ENCODE assay signal across 8 cellular contexts in the genomic region with DNA sequence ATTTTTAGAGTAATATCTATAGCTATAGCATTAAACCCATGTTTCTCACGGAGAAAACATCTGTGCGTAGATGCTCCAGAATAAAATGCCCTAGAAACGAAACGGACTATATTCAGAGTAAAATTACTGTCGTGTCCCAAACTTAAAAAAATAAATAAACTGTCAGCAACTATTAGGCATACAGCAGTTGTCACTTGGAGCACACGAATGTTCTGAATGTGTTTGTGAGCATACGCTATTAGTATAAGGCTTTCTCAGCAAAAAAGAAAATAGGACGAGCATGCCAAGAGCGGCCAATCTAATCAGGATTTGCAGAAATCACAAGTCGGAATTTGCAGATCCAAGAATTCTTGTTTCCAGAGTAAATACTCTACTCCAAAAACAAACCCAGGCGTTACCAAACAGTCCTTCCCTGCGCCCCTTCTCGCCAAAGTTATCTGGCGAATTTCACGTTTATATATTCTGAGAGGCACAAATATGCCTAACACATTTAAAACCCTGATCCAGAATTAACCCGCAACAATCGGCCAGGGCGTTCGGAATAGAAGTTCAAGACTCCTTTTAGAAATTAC. TPM values are rescaled to one million over a fixed set of nuclear protein-coding genes. Genes with fewer than 3 reads are reported as not detected.
A peak's percentile ranks its signal among the peaks of the same experiment; 100 is the strongest.
DNase-seq lines count a peak whose midpoint lies in the region; ATAC-seq lines count a peak whose summit lies in the region.

No MANE protein-coding gene starts in this region.

- ATAC-seq in activated naive CD8-positive, alpha-beta T cell treated with anti-CD3 and anti-CD28 coated beads, Interleukin-2, amount 10 ng/mL, durations not matched to agents 7 days and 5 days (ENCODE audit: low read depth), result no peak
- ATAC-seq in stimulated activated memory B cell treated with anti-CD40 and anti-IgM and Interleukin-4, amounts not matched to agents 10 μg/mL and 1 μg/mL and 100 μg/mL, for 72 hours, result no peak
- no peak for ATAC-seq in HG02763 (IDR thresholded peaks at IDR 0.05; ENCODE audit: unreplicated experiment)

- H3K9me3 Mint-ChIP-seq in activated CD4-positive, alpha-beta T cell treated with anti-CD3 and anti-CD28 coated beads, Interleukin-2, amount 10 ng/mL, durations not matched to agents 7 days and 5 days, result no peaks in the 10 kb centered on the region
- H3K9me3 Mint-ChIP-seq in activated naive CD8-positive, alpha-beta T cell treated with anti-CD3 and anti-CD28 coated beads, Interleukin-2, amount 10 ng/mL, durations not matched to agents 7 days and 5 days, result no peaks in the 10 kb centered on the region
- H3K9me3 Mint-ChIP-seq in immature natural killer cell, result peaks cover 0 to 3% (median 0%) of the 10 kb centered on the region in 6 donors
- H3K9me3 Mint-ChIP-seq in stimulated activated memory B cell treated with anti-CD40 and anti-IgM and Interleukin-4, amounts not matched to agents 10 μg/mL and 1 μg/mL and 100 μg/mL, for 72 hours, result no peaks in the 10 kb centered on the region

- CTCF ChIA-PET in activated CD4-positive, alpha-beta T cell treated with anti-CD3 and anti-CD28 coated beads, Interleukin-2, amount 10 ng/mL, durations not matched to agents 7 days and 5 days (lab: Charles Lee), result no interaction called here

- POLR2A ChIA-PET in activated CD4-positive, alpha-beta T cell treated with anti-CD3 and anti-CD28 coated beads, Interleukin-2, amount 10 ng/mL, durations not matched to agents 7 days and 5 days (lab: Charles Lee), result no interaction called here
- POLR2A ChIA-PET in activated naive CD8-positive, alpha-beta T cell treated with anti-CD3 and anti-CD28 coated beads, Interleukin-2, amount 10 ng/mL, durations not matched to agents 7 days and 5 days (lab: Charles Lee), result no interaction called here

- peaks cover 57% of the 10 kb centered on the region for H3K27me3 Mint-ChIP-seq in activated CD4-positive, alpha-beta T cell treated with anti-CD3 and anti-CD28 coated beads, Interleukin-2, amount 10 ng/mL, durations not matched to agents 7 days and 5 days
- H3K27me3 Mint-ChIP-seq in activated naive CD8-positive, alpha-beta T cell treated with anti-CD3 and anti-CD28 coated beads, Interleukin-2, amount 10 ng/mL, durations not matched to agents 7 days and 5 days, result peaks cover 62% of the 10 kb centered on the region
- H3K27me3 Mint-ChIP-seq in immature natural killer cell (ENCODE audit: low read depth in 3 of 3), result peaks cover 11 to 49% (median 27%) of the 10 kb centered on the region in 3 donors
- H3K27me3 Mint-ChIP-seq in stimulated activated memory B cell treated with anti-CD40 and anti-IgM and Interleukin-4, amounts not matched to agents 10 μg/mL and 1 μg/mL and 100 μg/mL, for 72 hours, result peaks cover 48% of the 10 kb centered on the region

- H3K36me3 Mint-ChIP-seq in activated CD4-positive, alpha-beta T cell treated with anti-CD3 and anti-CD28 coated beads, Interleukin-2, amount 10 ng/mL, durations not matched to agents 7 days and 5 days (ENCODE audit: low read depth), result no peaks in the 10 kb centered on the region
- H3K36me3 Mint-ChIP-seq in activated naive CD8-positive, alpha-beta T cell treated with anti-CD3 and anti-CD28 coated beads, Interleukin-2, amount 10 ng/mL, durations not matched to agents 7 days and 5 days, result no peaks in the 10 kb centered on the region
- no peaks in the 10 kb centered on the region for H3K36me3 Mint-ChIP-seq in immature natural killer cell
- H3K36me3 Mint-ChIP-seq in stimulated activated memory B cell treated with anti-CD40 and anti-IgM and Interleukin-4, amounts not matched to agents 10 μg/mL and 1 μg/mL and 100 μg/mL, for 72 hours, result no peaks in the 10 kb centered on the region

- peak overlapping the region; percentile 28 for H3K4me3 Mint-ChIP-seq in activated CD4-positive, alpha-beta T cell treated with anti-CD3 and anti-CD28 coated beads, Interleukin-2, amount 10 ng/mL, durations not matched to agents 7 days and 5 days
- H3K4me3 Mint-ChIP-seq in activated naive CD8-positive, alpha-beta T cell treated with anti-CD3 and anti-CD28 coated beads, Interleukin-2, amount 10 ng/mL, durations not matched to agents 7 days and 5 days, result peak overlapping the region; percentile 80
- peak overlapping the region; percentile 76 to 84 (median 78) for H3K4me3 Mint-ChIP-seq in immature natural killer cell
- H3K4me3 Mint-ChIP-seq in stimulated activated memory B cell treated with anti-CD40 and anti-IgM and Interleukin-4, amounts not matched to agents 10 μg/mL and 1 μg/mL and 100 μg/mL, for 72 hours, result peak overlapping the region; percentile 54

- peaks cover 35% of the 10 kb centered on the region for H3K4me1 Mint-ChIP-seq in activated CD4-positive, alpha-beta T cell treated with anti-CD3 and anti-CD28 coated beads, Interleukin-2, amount 10 ng/mL, durations not matched to agents 7 days and 5 days
- peaks cover 25% of the 10 kb centered on the region for H3K4me1 Mint-ChIP-seq in activated naive CD8-positive, alpha-beta T cell treated with anti-CD3 and anti-CD28 coated beads, Interleukin-2, amount 10 ng/mL, durations not matched to agents 7 days and 5 days
- peaks cover 21 to 37% of the 10 kb centered on the region in 2 donors for H3K4me1 Mint-ChIP-seq in immature natural killer cell
- peaks cover 8% of the 10 kb centered on the region for H3K4me1 Mint-ChIP-seq in stimulated activated memory B cell treated with anti-CD40 and anti-IgM and Interleukin-4, amounts not matched to agents 10 μg/mL and 1 μg/mL and 100 μg/mL, for 72 hours

- peak overlapping the region; percentile 2 for H3K27ac Mint-ChIP-seq in activated CD4-positive, alpha-beta T cell treated with anti-CD3 and anti-CD28 coated beads, Interleukin-2, amount 10 ng/mL, durations not matched to agents 7 days and 5 days
- H3K27ac Mint-ChIP-seq in activated naive CD8-positive, alpha-beta T cell treated with anti-CD3 and anti-CD28 coated beads, Interleukin-2, amount 10 ng/mL, durations not matched to agents 7 days and 5 days, result no peak overlapping the region
- H3K27ac Mint-ChIP-seq in immature natural killer cell, result peak overlapping the region in 1 of 6 donors; percentile 10
- H3K27ac Mint-ChIP-seq in stimulated activated memory B cell treated with anti-CD40 and anti-IgM and Interleukin-4, amounts not matched to agents 10 μg/mL and 1 μg/mL and 100 μg/mL, for 72 hours, result no peak overlapping the region

- no peak for DNase-seq in activated CD4-positive, alpha-beta T cell treated with anti-CD3 and anti-CD28 coated beads, Interleukin-2, amount 10 ng/mL, durations not matched to agents 7 days and 5 days
- DNase-seq in activated CD4-positive, alpha-beta T cell treated with anti-CD3 and anti-CD28 coated beads for 1 hour, result no peak
- no peak for DNase-seq in activated naive CD8-positive, alpha-beta T cell treated with anti-CD3 and anti-CD28 coated beads, Interleukin-2, amount 10 ng/mL, durations not matched to agents 7 days and 5 days
- DNase-seq in immature natural killer cell, result no peak
- no peak for DNase-seq in NCI-H1048 (lab: John Stamatoyannopoulos, UW)
- DNase-seq in activated CD4-positive, alpha-beta T cell treated with anti-CD3 and anti-CD28 coated beads for 4 hours, result no peak

RNA-seq across cellular contexts. Expression of a gene that starts 0.8 kb away (rescaled TPM):
- not detected for total RNA-seq in activated CD4-positive, alpha-beta T cell treated with anti-CD3 and anti-CD28 coated beads, Interleukin-2, amount 10 ng/mL, durations not matched to agents 7 days and 5 days
- not detected for total RNA-seq in activated naive CD8-positive, alpha-beta T cell treated with anti-CD3 and anti-CD28 coated beads, Interleukin-2, amount 10 ng/mL, durations not matched to agents 7 days and 5 days
- polyA plus RNA-seq in immature natural killer cell, result not detected

RNA-seq across cellular contexts. Expression of a gene that starts 8.9 kb away (rescaled TPM):
- total RNA-seq in activated CD4-positive, alpha-beta T cell treated with anti-CD3 and anti-CD28 coated beads, Interleukin-2, amount 10 ng/mL, durations not matched to agents 7 days and 5 days, result 10 to 100 TPM; 33.6 to 46.8 TPM
- total RNA-seq in activated naive CD8-positive, alpha-beta T cell treated with anti-CD3 and anti-CD28 coated beads, Interleukin-2, amount 10 ng/mL, durations not matched to agents 7 days and 5 days, result 10 to 100 TPM; 43.3 to 46.8 TPM
- polyA plus RNA-seq in immature natural killer cell, result 10 to 100 TPM; 28.3 to 48.4 (median 36.1) TPM

Comparison
In these comparisons a context has a peak if more than half of its experiments do, and no peak if none do; other contexts are left out.
1. H3K4me3 Mint-ChIP-seq: peak in every context shown above with its lines; median percentile 80 in activated naive CD8-positive, alpha-beta T cell treated with anti-CD3 and anti-CD28 coated beads, Interleukin-2, amount 10 ng/mL, durations not matched to agents 7 days and 5 days; 78 in immature natural killer cell; 54 in stimulated activated memory B cell treated with anti-CD40 and anti-IgM and Interleukin-4, amounts not matched to agents 10 μg/mL and 1 μg/mL and 100 μg/mL, for 72 hours; 28 in activated CD4-positive, alpha-beta T cell treated with anti-CD3 and anti-CD28 coated beads, Interleukin-2, amount 10 ng/mL, durations not matched to agents 7 days and 5 days.